Comparison of ENCODE assay signal across 8 cellular contexts in the genomic region with DNA sequence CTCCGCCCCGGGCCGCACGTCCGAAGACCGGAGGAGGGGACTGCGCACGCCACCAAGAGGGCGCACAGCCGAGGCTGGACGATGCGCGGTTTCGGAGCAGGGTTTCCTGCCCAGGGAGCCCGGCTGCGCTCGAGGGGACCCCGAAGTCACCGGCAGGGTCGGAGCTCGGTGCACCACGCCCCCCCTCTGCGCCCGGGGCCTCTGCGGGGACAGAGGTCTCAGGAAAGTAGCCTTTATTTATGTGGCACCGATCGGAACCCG.
DNase-seq lines count a peak whose midpoint lies in the region; ATAC-seq and TF ChIP-seq lines count a peak whose summit lies in the region.

No MANE protein-coding gene starts in this region.

- peak overlapping the region; percentile 55 to 68 for H3K4me3 ChIP-seq in body of pancreas
- H3K4me3 ChIP-seq in right lobe of liver = peak overlapping the region; percentile 42 to 77 (median 75)

- WGBS in body of pancreas, 2 donors = 1% methylated on average over 15 of the region's 28 CpGs; no CpG with 5 or more reads in 1 of the 2 donors
- 0% methylated on average over 5 of the region's 28 CpGs for WGBS in right lobe of liver (ENCODE audit: insufficient coverage, low coverage, low lambda C conversion rate, missing lambda C conversion rate)

- no peak for TF ChIP-seq CTCF in body of pancreas (IDR thresholded peaks at IDR 0.05)
- no peak for TF ChIP-seq CTCF in right lobe of liver (IDR thresholded peaks at IDR 0.05)

- TF ChIP-seq POLR2A in body of pancreas (IDR thresholded peaks at IDR 0.05) = peak in 1 of 3 donors; percentile 61
- no peak for TF ChIP-seq POLR2A in right lobe of liver (IDR thresholded peaks at IDR 0.05)

- H3K36me3 ChIP-seq in body of pancreas (replicated peaks in 1 of 2; ENCODE audit: insufficient read depth in 1 of 2, low read depth in 2 of 2) = no peaks in the 10 kb centered on the region
- H3K36me3 ChIP-seq in right lobe of liver = no peaks in the 10 kb centered on the region

- intact Hi-C loops in body of pancreas (cut with DNase I) = no loop called here
- intact Hi-C loops in right lobe of liver (cut with DNase I) = no loop called here

- peak; percentile 52 for DNase-seq in RPMI8226
- peak in 1 of 4 donors; percentile 35 for DNase-seq in body of pancreas
- peak in 2 of 3 donors; percentile 57 to 63 for DNase-seq in right lobe of liver
- peak; percentile 40 for DNase-seq in stimulated activated naive CD4-positive, alpha-beta T cell treated with Interleukin-2 at 50 U/mL for 16 hours (lab: John Stamatoyannopoulos, UW)

- ATAC-seq in GM18520 (IDR thresholded peaks at IDR 0.05; ENCODE audit: unreplicated experiment) = peak; percentile 0
- ATAC-seq in HG02763 (IDR thresholded peaks at IDR 0.05; ENCODE audit: unreplicated experiment) = peak; percentile 19
- ATAC-seq in body of pancreas = peak; percentile 25
- ATAC-seq in right lobe of liver = peak; percentile 4 to 30 (median 11)
- ATAC-seq in HG02970 (IDR thresholded peaks at IDR 0.05; ENCODE audit: low FRiP score, unreplicated experiment) = no peak
- no peak for ATAC-seq in HG03196 (IDR thresholded peaks at IDR 0.05; ENCODE audit: unreplicated experiment)

- H3K27ac ChIP-seq in body of pancreas = peak overlapping the region; percentile 89 to 97 (median 93)
- H3K27ac ChIP-seq in right lobe of liver = peak overlapping the region; percentile 72 to 84 (median 83)

- no peaks in the 10 kb centered on the region for H3K9me3 ChIP-seq in body of pancreas
- no peaks in the 10 kb centered on the region for H3K9me3 ChIP-seq in right lobe of liver

- no peaks in the 10 kb centered on the region for H3K27me3 ChIP-seq in body of pancreas
- no peaks in the 10 kb centered on the region for H3K27me3 ChIP-seq in right lobe of liver

- H3K4me1 ChIP-seq in body of pancreas (peaks cover 28% of the 10 kb centered on the region), right lobe of liver (peaks cover 0 to 5% (median 0%) of the 10 kb centered on the region in 4 donors)

Comparison
In these comparisons a context has a peak if more than half of its experiments do, and no peak if none do; other contexts are left out.
1. ATAC-seq: peak in GM18520 (single experiment), HG02763 (single experiment), body of pancreas (single experiment) and right lobe of liver (4 of 4); none in HG02970 (single experiment) and HG03196 (single experiment).